In the genomic region with DNA sequence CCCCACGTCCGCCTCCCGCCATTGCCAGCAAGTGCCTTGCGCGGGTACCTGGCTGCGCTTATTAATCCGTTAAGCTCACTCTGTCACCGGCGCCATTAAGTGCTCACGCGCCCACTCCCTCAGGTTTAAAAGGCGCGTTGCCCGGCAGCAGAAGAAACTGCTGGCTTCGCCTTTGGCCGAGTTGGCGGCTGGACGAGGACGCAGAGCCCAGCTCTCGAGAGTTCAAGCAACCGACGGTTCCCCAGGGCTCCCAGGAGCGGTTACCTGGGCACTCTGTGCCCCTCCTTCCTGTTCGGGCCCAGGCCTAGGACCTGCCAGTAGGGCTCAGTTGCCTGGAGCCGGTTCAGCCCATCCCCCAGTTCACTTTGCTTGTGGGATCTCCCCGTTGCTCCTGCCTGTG, we compare ENCODE assay signal across 30 cellular contexts. TPM values are rescaled to one million over a fixed set of nuclear protein-coding genes. Genes with fewer than 3 reads are reported as not detected.
"Had no signal": no experiment of that assay in that cellular context is flagged by ENCODE, and none has a peak within 500 bp of the region (broad histone marks: within the 10 kb centered on the region; RNA-seq: fewer than 3 reads in every experiment).

A gene (minus strand): TSS at position 219 of the 400 bp plus-strand sequence. CDS start 2,168 bp downstream, outside the sequence.

- DNase-seq: activated CD4-positive, alpha-beta memory T cell treated with anti-CD3 and anti-CD28 coated beads for 36 hours; activated CD4-positive, alpha-beta T cell treated with anti-CD3 and anti-CD28 coated beads for 36 hours; activated CD4-positive, alpha-beta T cell treated with anti-CD3 and anti-CD28 coated beads, Interleukin-2, amount 10 ng/mL, durations not matched to agents 7 days and 5 days; activated gamma-delta T cell treated with Interleukin-2 at 50 U/mL for 16 hours; activated naive CD4-positive, alpha-beta T cell treated with anti-CD3 and anti-CD28 coated beads for 36 hours; activated T-cell treated with anti-CD3 and anti-CD28 coated beads, Interleukin-2, amount 50 U/mL, for 1 hour; activated T-cell treated with anti-CD3 and anti-CD28 coated beads, Interleukin-2, amount 50 U/mL, for 72 hours; body of pancreas; caudate nucleus; NCI-H1105; NCI-H1417 treated with DMSO at 0.1 percent for 48 hours; NCI-H187 treated with DMSO at 0.1 percent for 48 hours; NCI-H2081; NCI-H2171 treated with DMSO at 0.1 percent for 48 hours; NCI-H2227 treated with DMSO at 0.1 percent for 48 hours; NCI-H446; NCI-H524; PC-3; Peyer's patch; RPMI8226; SHP77 treated with DMSO at 0.1 percent for 48 hours; SK-N-SH had no signal

- H3K27ac ChIP-seq: adrenal gland, body of pancreas, breast epithelium, Peyer's patch, SJSA1 had no signal

- H3K9me3 ChIP-seq: adrenal gland, body of pancreas, breast epithelium, Peyer's patch, SJSA1, SK-N-SH had no signal

- H3K4me3 ChIP-seq: adrenal gland, body of pancreas, breast epithelium, K562, Peyer's patch, SJSA1 had no signal

- H3K27me3 ChIP-seq: adrenal gland, body of pancreas, breast epithelium, Peyer's patch, SJSA1 had no signal

- ATAC-seq: activated CD4-positive, alpha-beta T cell treated with anti-CD3 and anti-CD28 coated beads for 36 hours; activated naive CD4-positive, alpha-beta T cell treated with anti-CD3 and anti-CD28 coated beads, Interleukin-2, amount 50 U/mL, for 72 hours; activated T-cell treated with anti-CD3 and anti-CD28 coated beads, Interleukin-2, amount 50 U/mL, for 72 hours; activated T-helper 17 cell treated with anti-CD3 and anti-CD28 coated beads, Interleukin-2, amount 50 U/mL, for 72 hours; body of pancreas; K562; PC-3 had no signal

- H3K36me3 ChIP-seq: adrenal gland, breast epithelium, Peyer's patch, SJSA1 had no signal

- H3K4me1 ChIP-seq: adrenal gland, breast epithelium, Peyer's patch, SJSA1 had no signal

RNA-seq across cellular contexts. Expression of the gene that starts here (rescaled TPM):
- total RNA-seq: activated CD4-positive, alpha-beta memory T cell treated with anti-CD3 and anti-CD28 coated beads for 36 hours; activated CD4-positive, alpha-beta T cell treated with anti-CD3 and anti-CD28 coated beads for 36 hours; activated CD4-positive, alpha-beta T cell treated with anti-CD3 and anti-CD28 coated beads, Interleukin-2, amount 10 ng/mL, durations not matched to agents 7 days and 5 days; activated naive CD4-positive, alpha-beta T cell treated with anti-CD3 and anti-CD28 coated beads for 36 hours; activated naive CD4-positive, alpha-beta T cell treated with anti-CD3 and anti-CD28 coated beads, Interleukin-2, amount 50 U/mL, for 72 hours; activated T-cell treated with anti-CD3 and anti-CD28 coated beads, Interleukin-2, amount 50 U/mL, for 72 hours; activated T-helper 17 cell treated with anti-CD3 and anti-CD28 coated beads, Interleukin-2, amount 50 U/mL, for 72 hours; astrocyte; breast epithelium; K562; MCF 10A; PC-3; Peyer's patch; SJSA1 had no signal
- polyA plus RNA-seq: adrenal gland, K562, SK-N-SH had no signal
